In the genomic region with DNA sequence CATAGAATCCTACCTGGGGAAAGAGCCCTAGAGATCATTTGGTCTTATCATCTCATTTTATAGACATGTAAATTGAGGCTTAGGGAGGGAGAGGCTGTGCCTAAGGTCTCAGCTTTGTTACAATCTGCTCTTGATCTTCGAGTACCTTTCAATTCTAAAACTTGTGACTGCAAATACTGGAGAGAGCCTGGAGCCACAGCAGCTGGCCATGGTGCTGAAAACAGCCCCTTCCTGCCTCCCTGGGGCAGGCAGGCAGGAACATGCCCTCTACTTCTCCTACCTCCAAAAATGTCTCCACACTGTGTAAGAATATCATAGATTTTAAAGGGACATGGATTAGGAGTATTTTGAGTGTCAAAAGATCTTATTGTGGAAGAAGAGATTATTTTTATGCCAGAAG, we compare ENCODE assay signal across 15 cellular contexts. TPM values are rescaled to one million over a fixed set of nuclear protein-coding genes. Genes with fewer than 3 reads are reported as not detected.
A peak's percentile ranks its signal among the peaks of the same experiment; 100 is the strongest.
DNase-seq lines count a peak whose midpoint lies in the region; ATAC-seq and TF ChIP-seq lines count a peak whose summit lies in the region.
"Had no signal": no experiment of that assay in that cellular context is flagged by ENCODE, and none has a peak within 500 bp of the region (broad histone marks: within the 10 kb centered on the region; RNA-seq: fewer than 3 reads in every experiment).

No MANE protein-coding gene starts in this region.

- no peak overlapping the region for H3K27ac Mint-ChIP-seq in neural crest cell (ENCODE audit: unreplicated experiment)
- no peak overlapping the region for H3K27ac Mint-ChIP-seq in CD8-positive, alpha-beta memory T cell
- H3K27ac Mint-ChIP-seq: brain; stimulated activated naive B cell treated with anti-CD40 and anti-IgM and Interleukin-4, amounts not matched to agents 10 μg/mL and 1 μg/mL and 100 μg/mL, for 72 hours had no signal

- no peak for ATAC-seq in HG03354 (IDR thresholded peaks at IDR 0.05; ENCODE audit: poor library complexity, severe bottlenecking, unreplicated experiment)
- ATAC-seq: gastroesophageal sphincter; stimulated activated naive B cell treated with anti-CD40 and anti-IgM and Interleukin-4, amounts not matched to agents 10 μg/mL and 1 μg/mL and 100 μg/mL, for 72 hours had no signal

- no peaks in the 10 kb centered on the region for H3K9me3 ChIP-seq in CD8-positive, alpha-beta memory T cell (ENCODE audit: low read length)
- H3K9me3 ChIP-seq: gastroesophageal sphincter had no signal

- no peak overlapping the region for H3K27ac ChIP-seq in CD8-positive, alpha-beta memory T cell (ENCODE audit: low read depth, low read length)
- H3K27ac ChIP-seq: gastroesophageal sphincter, KMS-11, PC-9 had no signal

- peaks cover 6% of the 10 kb centered on the region for H3K4me1 Mint-ChIP-seq in neural crest cell
- H3K4me1 Mint-ChIP-seq in CD8-positive, alpha-beta memory T cell: no peaks in the 10 kb centered on the region
- H3K4me1 Mint-ChIP-seq: stimulated activated naive B cell treated with anti-CD40 and anti-IgM and Interleukin-4, amounts not matched to agents 10 μg/mL and 1 μg/mL and 100 μg/mL, for 72 hours had no signal

- H3K27me3 Mint-ChIP-seq in neural crest cell (ENCODE audit: low read depth): peaks cover 81% of the 10 kb centered on the region
- peaks cover 19 to 71% of the 10 kb centered on the region in 2 donors for H3K27me3 Mint-ChIP-seq in CD8-positive, alpha-beta memory T cell

- TF ChIP-seq CTCF in cardiac fibroblast (IDR thresholded peaks at IDR 0.05; ENCODE audit: low read depth, low read length): no peak
- no peak for TF ChIP-seq CTCF in neural crest cell (conservative IDR thresholded peaks at IDR 0.05)

- H3K4me3 ChIP-seq in cardiac fibroblast (replicated peaks in 1 of 2; ENCODE audit: low read depth in 2 of 2, low read length in 2 of 2): no peak overlapping the region
- no peak overlapping the region for H3K4me3 ChIP-seq in CD8-positive, alpha-beta memory T cell (ENCODE audit: low read length)
- H3K4me3 ChIP-seq: gastroesophageal sphincter, PC-9, smooth muscle cell had no signal

- no peaks in the 10 kb centered on the region for H3K36me3 ChIP-seq in CD8-positive, alpha-beta memory T cell (ENCODE audit: insufficient read depth, low read length)
- H3K36me3 ChIP-seq: gastroesophageal sphincter had no signal

- H3K9me3 Mint-ChIP-seq in neural crest cell: no peaks in the 10 kb centered on the region
- H3K9me3 Mint-ChIP-seq in CD8-positive, alpha-beta memory T cell: no peaks in the 10 kb centered on the region
- H3K9me3 Mint-ChIP-seq: stimulated activated naive B cell treated with anti-CD40 and anti-IgM and Interleukin-4, amounts not matched to agents 10 μg/mL and 1 μg/mL and 100 μg/mL, for 72 hours had no signal

- no peak overlapping the region for H3K4me3 Mint-ChIP-seq in neural crest cell
- no peak overlapping the region for H3K4me3 Mint-ChIP-seq in CD8-positive, alpha-beta memory T cell
- H3K4me3 Mint-ChIP-seq: brain; stimulated activated naive B cell treated with anti-CD40 and anti-IgM and Interleukin-4, amounts not matched to agents 10 μg/mL and 1 μg/mL and 100 μg/mL, for 72 hours had no signal

- H3K4me1 ChIP-seq in CD8-positive, alpha-beta memory T cell (ENCODE audit: insufficient read depth, low read length): no peaks in the 10 kb centered on the region
- H3K4me1 ChIP-seq: gastroesophageal sphincter had no signal

- CTCF ChIA-PET in CD8-positive, alpha-beta memory T cell (lab: Charles Lee): no interaction called here

- H3K36me3 Mint-ChIP-seq in neural crest cell (ENCODE audit: low read depth): no peaks in the 10 kb centered on the region
- no peaks in the 10 kb centered on the region for H3K36me3 Mint-ChIP-seq in CD8-positive, alpha-beta memory T cell
- H3K36me3 Mint-ChIP-seq: brain; stimulated activated naive B cell treated with anti-CD40 and anti-IgM and Interleukin-4, amounts not matched to agents 10 μg/mL and 1 μg/mL and 100 μg/mL, for 72 hours had no signal

- peak; percentile 23 for DNase-seq in activated CD4-positive, alpha-beta T cell treated with anti-CD3 and anti-CD28 coated beads for 48 hours
- no peak for DNase-seq in activated CD4-positive, alpha-beta T cell treated with anti-CD3 and anti-CD28 coated beads, Interleukin-2, amount 50 U/mL, for 4 hours
- DNase-seq in NCI-H460 (ENCODE audit: extremely low read depth, low read depth) (peak; percentile 9), cardiac fibroblast (ENCODE audit: low read depth in 2 of 2) (peak; percentile 8 to 12), neural crest cell (ENCODE audit: low read depth, low spot score) (peak; percentile 41), NCI-H82 (lab: John Stamatoyannopoulos, UW) (no peak)
- no peak for DNase-seq in CD8-positive, alpha-beta memory T cell
- DNase-seq: stimulated activated naive B cell treated with anti-CD40 and anti-IgM and Interleukin-4, amounts not matched to agents 10 μg/mL and 1 μg/mL and 100 μg/mL, for 72 hours had no signal

- POLR2A ChIA-PET in CD8-positive, alpha-beta memory T cell (lab: Charles Lee): no interaction called here

- H3K27me3 ChIP-seq in CD8-positive, alpha-beta memory T cell (ENCODE audit: insufficient read depth, low read length, poor library complexity, severe bottlenecking): no peaks in the 10 kb centered on the region

RNA-seq across cellular contexts. Expression of gene C22orf42, which starts 52.2 kb away (rescaled TPM):
- total RNA-seq in NCI-H460 (2014; rRNA removed; shearing (Covaris generic)): not detected in 2 replicates
- not detected in 2 replicates for polyA plus RNA-seq in NCI-H460 (2014; cell fraction: nucleus; rRNA removed)
- total RNA-seq in neural crest cell: not detected in 2 replicates
- not detected for total RNA-seq in CD8-positive, alpha-beta memory T cell
- polyA plus RNA-seq in CD8-positive, alpha-beta memory T cell: not detected
- total RNA-seq: gastroesophageal sphincter, PC-9, smooth muscle cell had no signal
- polyA plus RNA-seq: AG04450, smooth muscle cell had no signal

Comparison
In these comparisons a context has a peak if more than half of its experiments do, and no peak if none do; other contexts are left out.
1. DNase-seq: peak in activated CD4-positive, alpha-beta T cell treated with anti-CD3 and anti-CD28 coated beads for 48 hours (single experiment), NCI-H460 (single experiment), cardiac fibroblast (2 of 2) and neural crest cell (single experiment); none in activated CD4-positive, alpha-beta T cell treated with anti-CD3 and anti-CD28 coated beads, Interleukin-2, amount 50 U/mL, for 4 hours (0 of 2), CD8-positive, alpha-beta memory T cell (0 of 5) and NCI-H82 (single experiment).